6 cellular contexts compared by ENCODE assay signal in genomic region chr14:25698111-25698510, GRCh38.
"Had no signal": no experiment of that assay in that cellular context is flagged by ENCODE, and none has a peak within 500 bp of the region (broad histone marks: within the 10 kb centered on the region; RNA-seq: fewer than 3 reads in every experiment).

No MANE protein-coding gene starts in this region.

- H3K27ac Mint-ChIP-seq: GM23338 had no signal

- ATAC-seq: GM23338 had no signal

- H3K4me1 Mint-ChIP-seq: GM23338 had no signal

- H3K4me2 ChIP-seq: GM23338 had no signal

- FAIRE-seq: HTR-8/SVneo had no signal

- DNase-seq: H7, HCEC 1CT, Kasumi-1, KG1 had no signal

- H3K4me3 Mint-ChIP-seq: GM23338 had no signal

- H2AFZ ChIP-seq: GM23338 had no signal

- H3K4me3 ChIP-seq: GM23338 had no signal

- H3K9me3 Mint-ChIP-seq: GM23338 had no signal
